In genomic region chr1:203165800-203166161, GRCh38 we compare ENCODE assay signal across 1 cellular context.
A peak's percentile ranks its signal among the peaks of the same experiment; 100 is the strongest.
TF ChIP-seq lines count a peak whose summit lies in the region.

No MANE protein-coding gene starts in this region.

TF ChIP-seq in K562, 482 proteins besides CTCF, POLR2A, EP300 and RAD21:
- TF ChIP-seq IRF2 (CRISPR knock-in tag; IDR thresholded peaks at IDR 0.05) (0 out of 2 replicates have a peak, but pooled peaks have one; percentile 54), XRCC4 (IDR thresholded peaks at IDR 0.05; ENCODE audit: extremely low read depth, insufficient read depth, insufficient read length) (no peak)
